ENCODE assay signal across 30 cellular contexts in genomic region chr12:4054643-4055042, GRCh38.
"Had no signal": no experiment of that assay in that cellular context is flagged by ENCODE, and none has a peak within 500 bp of the region (broad histone marks: within the 10 kb centered on the region; RNA-seq: fewer than 3 reads in every experiment).

No MANE protein-coding gene starts in this region.

- H3K27me3 ChIP-seq: ovary, right lobe of liver, sigmoid colon, spleen, suprapubic skin, testis, upper lobe of left lung, vagina had no signal

- H3K4me3 ChIP-seq: ovary, psoas muscle, right lobe of liver, sigmoid colon, smooth muscle cell, spleen, suprapubic skin, testis, tibial artery, upper lobe of left lung, vagina had no signal

- FAIRE-seq: urothelium cell line had no signal

- H3K4me1 ChIP-seq: parathyroid adenoma, psoas muscle, sigmoid colon, spleen, suprapubic skin, testis, tibial artery, upper lobe of left lung, vagina had no signal

- H3K4me2 ChIP-seq: smooth muscle cell had no signal

- ATAC-seq: naive thymus-derived CD8-positive, alpha-beta T cell; natural killer cell treated with Interleukin-12 subunit alpha and Interleukin-12 subunit beta and Interleukin-15 and Interleukin-18, amount 100 ng/mL, for 72 hours; psoas muscle; right cardiac atrium; right lobe of liver; stimulated activated memory B cell treated with anti-CD40 and anti-IgM and Interleukin-4, amounts not matched to agents 10 μg/mL and 1 μg/mL and 100 μg/mL, for 72 hours; stimulated activated naive CD8-positive, alpha-beta T cell treated with anti-CD3 and anti-CD28 coated beads, Interleukin-15, amount 100 ng/mL, for 72 hours; stimulated activated naive CD8-positive, alpha-beta T cell treated with anti-CD3 and anti-CD28 coated beads, Interleukin-15, Interleukin-2, amounts not matched to agents 100 U/mL and 50 U/mL, for 24 hours had no signal

- H3K9ac ChIP-seq: parathyroid adenoma had no signal

- H3K27ac ChIP-seq: ovary, parathyroid adenoma, psoas muscle, right lobe of liver, sigmoid colon, spleen, suprapubic skin, testis, tibial artery, upper lobe of left lung, vagina had no signal

- H3K79me2 ChIP-seq: parathyroid adenoma had no signal

- H2AFZ ChIP-seq: parathyroid adenoma had no signal

- DNase-seq: naive thymus-derived CD8-positive, alpha-beta T cell; nephron progenitor cell; occipital lobe; ovary; posterior cingulate gyrus; psoas muscle; right cardiac atrium; right lobe of liver; sigmoid colon; spleen; stimulated activated CD4-positive, alpha-beta T cell treated with anti-CD3 and anti-CD28 coated beads, Interleukin-12 subunit alpha, Interleukin-12 subunit beta, amount 100 ng/mL, for 4 hours; stimulated activated CD4-positive, alpha-beta T cell treated with anti-CD3 and anti-CD28 coated beads, Interleukin-1b, Interleukin-23, amount 100 ng/mL, for 48 hours; stimulated activated CD4-positive, alpha-beta T cell treated with anti-CD3 and anti-CD28 coated beads, Interleukin-4, amount 100 ng/mL, for 1 hour; stimulated activated CD4-positive, alpha-beta T cell treated with anti-CD3 and anti-CD28 coated beads, Interleukin-4, amount 100 ng/mL, for 4 hours; stimulated activated CD8-positive, alpha-beta memory T cell treated with anti-CD3 and anti-CD28 coated beads, Interleukin-4, amount 100 ng/mL, for 48 hours; stimulated activated naive CD4-positive, alpha-beta T cell; stimulated activated naive CD8-positive, alpha-beta T cell treated with anti-CD3 and anti-CD28 coated beads, Interleukin-15, amount 100 ng/mL, for 72 hours; stimulated activated naive CD8-positive, alpha-beta T cell treated with anti-CD3 and anti-CD28 coated beads, Interleukin-15, Interleukin-2, amounts not matched to agents 100 U/mL and 50 U/mL, for 24 hours; substantia nigra; testis; tibial artery; trophoblast cell; upper lobe of left lung had no signal

- H3K9me3 ChIP-seq: ovary, psoas muscle, right lobe of liver, sigmoid colon, spleen, suprapubic skin, testis, tibial artery, upper lobe of left lung, vagina had no signal

- H3K36me3 ChIP-seq: ovary, right lobe of liver, sigmoid colon, spleen, suprapubic skin, tibial artery, upper lobe of left lung, vagina had no signal
